ENCODE assay signal across 8 cellular contexts in genomic region chr12:57590892-57591566, GRCh38. TPM values are rescaled to one million over a fixed set of nuclear protein-coding genes. Genes with fewer than 3 reads are reported as not detected.
DNase-seq lines count a peak whose midpoint lies in the region; ATAC-seq and TF ChIP-seq lines count a peak whose summit lies in the region.

PIP4K2C (plus strand) TSS chr12:57591192; CDS start chr12:57591290, 98 bp downstream.

- H3K36me3 ChIP-seq in esophagus muscularis mucosa: peaks cover 11 to 24% (median 13%) of the 10 kb centered on the region in 4 donors

- TF ChIP-seq CTCF in esophagus muscularis mucosa (IDR thresholded peaks at IDR 0.05): peak in 1 of 3 experiments; percentile 23

- intact Hi-C loops in esophagus muscularis mucosa (cut with DNase I): no loop called here

- H3K4me3 ChIP-seq in esophagus muscularis mucosa: peak within 1 kb of the TSS; percentile 69 to 95 (median 77)

- H3K27ac ChIP-seq in esophagus muscularis mucosa (replicated peaks in 1 of 4): peak within 1 kb of the TSS; percentile 72 to 84 (median 81)

- H3K27me3 ChIP-seq in esophagus muscularis mucosa: peaks cover 0 to 6% (median 0%) of the 10 kb centered on the region in 4 donors

- no peak for TF ChIP-seq EP300 in esophagus muscularis mucosa (IDR thresholded peaks at IDR 0.05)

- peak; percentile 52 for DNase-seq in DMS114 treated with DMSO at 0.1 percent for 48 hours (lab: John Stamatoyannopoulos, UW; ENCODE audit: unreplicated experiment)
- peak; percentile 89 for DNase-seq in HuH-7 (ENCODE audit: low spot score)
- DNase-seq in activated T-cell treated with anti-CD3 and anti-CD28 coated beads, Interleukin-2, amount 50 U/mL, for 48 hours: peak; percentile 85 to 88
- DNase-seq in esophagus muscularis mucosa (ENCODE audit: extremely low spot score): no peak
- DNase-seq in myocyte (ENCODE audit: low read depth): peak; percentile 58
- DNase-seq in stimulated activated CD8-positive, alpha-beta memory T cell treated with anti-CD3 and anti-CD28 coated beads, Interleukin-7, amount 100 ng/mL, for 4 hours (ENCODE audit: low read depth in 2 of 2): peak; percentile 53 to 71

- ATAC-seq in GM21515 (IDR thresholded peaks at IDR 0.05; ENCODE audit: unreplicated experiment): peak; percentile 94

- 0% methylated on average over 6 of the region's 61 CpGs for WGBS in esophagus muscularis mucosa

- no peak for TF ChIP-seq POLR2A in esophagus muscularis mucosa (IDR thresholded peaks at IDR 0.05; ENCODE audit: low read depth)

- peaks cover 7 to 34% (median 25%) of the 10 kb centered on the region in 4 donors for H3K4me1 ChIP-seq in esophagus muscularis mucosa

- no peaks in the 10 kb centered on the region for H3K9me3 ChIP-seq in esophagus muscularis mucosa

TF ChIP-seq in PFSK-1, 5 proteins besides CTCF, POLR2A, EP300 and RAD21:
- peak; percentile 36; the same call in 1 of the 2 replicates for TF ChIP-seq SIN3A (IDR thresholded peaks at IDR 0.05; ENCODE audit: borderline replicate concordance, insufficient read depth, low read length)
- peak; percentile 85 for TF ChIP-seq FOXP2 (optimal IDR thresholded peaks at IDR 0.05; ENCODE audit: borderline replicate concordance, extremely low read depth, extremely low read length, insufficient read depth)
- no peak for TF ChIP-seq REST (IDR thresholded peaks at IDR 0.05; ENCODE audit: insufficient read depth in 1 of 2, low read depth in 2 of 2, low read length in 2 of 2)
- 0 out of 2 replicates have a peak, but pooled peaks have one; percentile 16 for TF ChIP-seq TAF1 (IDR thresholded peaks at IDR 0.05; ENCODE audit: borderline replicate concordance, insufficient read depth, low read length)
- TF ChIP-seq POLR2AphosphoS5 (IDR thresholded peaks at IDR 0.05; ENCODE audit: low read depth, low read length): peak; percentile 46

RNA-seq across cellular contexts. Expression of gene PIP4K2C, which starts in this region (rescaled TPM):
- polyA plus RNA-seq in PFSK-1 (2012; ENCODE audit: insufficient read length, low read depth): 11.7 TPM
- total RNA-seq in esophagus muscularis mucosa (10 to 100 TPM; 22.7 to 30.7 (median 29.0) TPM), myocyte (15.4 and 20.2 TPM in 2 replicates)
- 17.8 TPM for polyA plus RNA-seq in myocyte (2012)
